20 cellular contexts compared by ENCODE assay signal in genomic region chr18:23710946-23711345, GRCh38. TPM values are rescaled to one million over a fixed set of nuclear protein-coding genes. Genes with fewer than 3 reads are reported as not detected.
A peak's percentile ranks its signal among the peaks of the same experiment; 100 is the strongest.
DNase-seq lines count a peak whose midpoint lies in the region; ATAC-seq, FAIRE-seq and TF ChIP-seq lines count a peak whose summit lies in the region.
"Had no signal": no experiment of that assay in that cellular context is flagged by ENCODE, and none has a peak within 500 bp of the region (broad histone marks: within the 10 kb centered on the region; RNA-seq: fewer than 3 reads in every experiment).

No MANE protein-coding gene starts in this region.

- H3K9me3 ChIP-seq in PC-3 (ENCODE audit: low read length): peaks cover 6% of the 10 kb centered on the region; the same call in 1 of the 2 replicates
- no peaks in the 10 kb centered on the region for H3K9me3 ChIP-seq in hepatocyte (ENCODE audit: low read depth)
- H3K9me3 ChIP-seq in pancreas: no peaks in the 10 kb centered on the region
- H3K9me3 ChIP-seq: BE2C, HAP-1 had no signal

- no peak for FAIRE-seq in pancreas (lab: Jason Lieb, UNC)
- FAIRE-seq: GM12891 had no signal

- peak overlapping the region; percentile 28 for H3K4me2 ChIP-seq in PC-3 (ENCODE audit: low read length)
- H3K4me2 ChIP-seq in hepatocyte: peak overlapping the region; percentile 45

- DNase-seq in HT-29 (ENCODE audit: low spot score) (peak; percentile 45), PC-3 (peak; percentile 69), hepatocyte (ENCODE audit: low spot score) (peak; percentile 41), pancreas (no peak), NCI-H2227 (lab: John Stamatoyannopoulos, UW; ENCODE audit: unreplicated experiment) (no peak)
- no peak for DNase-seq in stimulated activated CD4-positive, alpha-beta T cell treated with anti-CD3 and anti-CD28 coated beads, Interleukin-2, amount 100 ng/mL, for 48 hours
- DNase-seq: 8988T; BE2C; C1 segment of cervical spinal cord; CD8-positive, alpha-beta memory T cell; COR-L47; DMS 273 treated with DMSO at 0.1 percent for 48 hours; DND-41; GM23248 had no signal

- H3K4me1 ChIP-seq in PC-3 (ENCODE audit: insufficient read depth, low read length): peaks cover 22% of the 10 kb centered on the region
- H3K4me1 ChIP-seq in hepatocyte (ENCODE audit: insufficient read depth): peaks cover 10% of the 10 kb centered on the region
- peaks cover 0 to 7% (median 4%) of the 10 kb centered on the region in 3 donors for H3K4me1 ChIP-seq in pancreas
- H3K4me1 ChIP-seq: BE2C, HAP-1 had no signal

- H3K27me3 ChIP-seq in PC-3 (ENCODE audit: low read length) (no peaks in the 10 kb centered on the region), hepatocyte (no peaks in the 10 kb centered on the region), pancreas (no peaks in the 10 kb centered on the region)
- H3K27me3 ChIP-seq: BE2C had no signal

- H3K9me2 ChIP-seq in PC-3 (replicated peaks; ENCODE audit: low read length) (no peaks in the 10 kb centered on the region), hepatocyte (replicated peaks; ENCODE audit: insufficient read depth) (no peaks in the 10 kb centered on the region)

- H3K79me2 ChIP-seq in PC-3 (ENCODE audit: low read length) (peaks cover 64% of the 10 kb centered on the region), hepatocyte (no peaks in the 10 kb centered on the region)

- no TSS peak for BruUV-seq in PC-3 (replicated peaks; lab: Mats Ljungman, UMichigan)

- 71% methylated on average over 1 of the region's 1 CpG for WGBS in hepatocyte (ENCODE audit: low lambda C conversion rate, missing lambda C conversion rate)
- 56 to 63% methylated on average over 1 of the region's 1 CpG for WGBS in pancreas, 2 donors

- intact Hi-C loops in PC-3 (cut with micrococcal nuclease) (loop anchor here (10.0 kb wide), 1 partner anchor 206 kb away; the partner anchor contains the start of gene RMC1), pancreas (cut with DNase I) (no loop called here)

- TF ChIP-seq CTCF in PC-3 (conservative IDR thresholded peaks at IDR 0.05; ENCODE audit: low read depth, low read length): no peak
- TF ChIP-seq CTCF in hepatocyte (IDR thresholded peaks at IDR 0.05; ENCODE audit: poor library complexity): no peak
- no peak for TF ChIP-seq CTCF in pancreas (IDR thresholded peaks at IDR 0.05)

- CTCF ChIA-PET in PC-3 (lab: Charles Lee): no interaction called here

- H3K27ac ChIP-seq in PC-3 (ENCODE audit: low read length): peak overlapping the region; percentile 86
- H3K27ac ChIP-seq in hepatocyte: peak overlapping the region; percentile 76
- H3K27ac ChIP-seq in pancreas: no peak overlapping the region
- H3K27ac ChIP-seq: GM23248 had no signal

- H4K20me1 ChIP-seq in PC-3 (ENCODE audit: low read length): no peaks in the 10 kb centered on the region
- no peaks in the 10 kb centered on the region for H4K20me1 ChIP-seq in hepatocyte (ENCODE audit: insufficient read depth, poor library complexity, severe bottlenecking)

- H3K4me3 ChIP-seq in PC-3 (ENCODE audit: low read length) (no peak overlapping the region), hepatocyte (no peak overlapping the region), pancreas (no peak overlapping the region)
- H3K4me3 ChIP-seq: GM23248, HAP-1 had no signal

- H2AFZ ChIP-seq in PC-3 (ENCODE audit: low read length) (no peak overlapping the region), hepatocyte (no peak overlapping the region)
- H2AFZ ChIP-seq: GM23248 had no signal

- H3F3A ChIP-seq in PC-3 (ENCODE audit: low read length, unreplicated experiment): no peaks in the 10 kb centered on the region

- no peak; the same call in 1 of the 2 replicates for ATAC-seq in PC-3
- ATAC-seq in pancreas: peak in 3 of 4 donors; percentile 41 to 66 (median 41)
- ATAC-seq in HG03354 (IDR thresholded peaks at IDR 0.05; ENCODE audit: poor library complexity, severe bottlenecking, unreplicated experiment): no peak
- no peak for ATAC-seq in GM18870 (IDR thresholded peaks at IDR 0.05; ENCODE audit: unreplicated experiment)

- H3K36me3 ChIP-seq in PC-3 (ENCODE audit: low read depth, low read length) (peaks cover 27% of the 10 kb centered on the region), hepatocyte (replicated peaks; ENCODE audit: insufficient read depth, low read depth) (no peaks in the 10 kb centered on the region), pancreas (no peaks in the 10 kb centered on the region)
- H3K36me3 ChIP-seq: BE2C, HAP-1 had no signal

- H3K9ac ChIP-seq in PC-3 (ENCODE audit: low read length): no peak overlapping the region
- H3K9ac ChIP-seq: GM23248 had no signal

- POLR2A ChIA-PET in PC-3 (lab: Charles Lee; ENCODE audit: unreplicated experiment): interaction anchor here (0.6 kb wide), 1 partner anchor 84 kb away, joined by 3 read pairs; no protein-coding TSS in a partner anchor

RNA-seq across cellular contexts. Expression of gene LAMA3, which starts 21.7 kb away (rescaled TPM):
- total RNA-seq in HT-29 (2014; rRNA removed; shearing (Covaris generic)): 8.6 and 9.5 TPM in 2 replicates
- total RNA-seq in PC-3 (2014; rRNA removed) (217 and 224 TPM in 2 replicates), hepatocyte (52.1 and 63.3 TPM in 2 replicates), pancreas (10 to 100 TPM in 2 of 6 donors, 1 to 10 TPM in 4; 2.5 to 13.9 (median 6.1) TPM)
- polyA plus RNA-seq in hepatocyte (27.8 and 29.9 TPM in 2 replicates), pancreas (1 to 10 TPM; 2.1 to 2.2 TPM)
- total RNA-seq: CD4-positive, CD25-positive, alpha-beta regulatory T cell; CD8-positive, alpha-beta memory T cell had no signal

RNA-seq across cellular contexts. Expression of gene ANKRD29, which starts 48.2 kb away (rescaled TPM):
- total RNA-seq in HT-29 (2014; rRNA removed; shearing (Covaris generic)): 3.1 and 7.4 TPM in 2 replicates
- 31.0 and 31.4 TPM in 2 replicates for total RNA-seq in PC-3 (2014; rRNA removed)
- total RNA-seq in hepatocyte: 12.1 and 17.4 TPM in 2 replicates
- 7.7 and 8.9 TPM in 2 replicates for polyA plus RNA-seq in hepatocyte
- 1 to 10 TPM in 1 of 6 donors, under 1 TPM in 5; 0.24 to 2.0 (median 0.49) TPM for total RNA-seq in pancreas
- 1 to 10 TPM; 1.7 to 2.0 TPM for polyA plus RNA-seq in pancreas
- total RNA-seq: CD4-positive, CD25-positive, alpha-beta regulatory T cell; CD8-positive, alpha-beta memory T cell; HT1080 had no signal
- polyA plus RNA-seq: CD8-positive, alpha-beta memory T cell had no signal

Comparison
In these comparisons a context has a peak if more than half of its experiments do, and no peak if none do; other contexts are left out.
1. DNase-seq: peak in HT-29 (single experiment), PC-3 (single experiment) and hepatocyte (single experiment); none in pancreas (0 of 6), NCI-H2227 (single experiment) and stimulated activated CD4-positive, alpha-beta T cell treated with anti-CD3 and anti-CD28 coated beads, Interleukin-2, amount 100 ng/mL, for 48 hours (0 of 2).
2. ATAC-seq: peak in pancreas (3 of 4); none in PC-3 (single experiment), HG03354 (single experiment) and GM18870 (single experiment).
3. H3K27ac ChIP-seq: peak in PC-3 (single experiment) and hepatocyte (single experiment); none in pancreas (0 of 4).